In the genomic region with DNA sequence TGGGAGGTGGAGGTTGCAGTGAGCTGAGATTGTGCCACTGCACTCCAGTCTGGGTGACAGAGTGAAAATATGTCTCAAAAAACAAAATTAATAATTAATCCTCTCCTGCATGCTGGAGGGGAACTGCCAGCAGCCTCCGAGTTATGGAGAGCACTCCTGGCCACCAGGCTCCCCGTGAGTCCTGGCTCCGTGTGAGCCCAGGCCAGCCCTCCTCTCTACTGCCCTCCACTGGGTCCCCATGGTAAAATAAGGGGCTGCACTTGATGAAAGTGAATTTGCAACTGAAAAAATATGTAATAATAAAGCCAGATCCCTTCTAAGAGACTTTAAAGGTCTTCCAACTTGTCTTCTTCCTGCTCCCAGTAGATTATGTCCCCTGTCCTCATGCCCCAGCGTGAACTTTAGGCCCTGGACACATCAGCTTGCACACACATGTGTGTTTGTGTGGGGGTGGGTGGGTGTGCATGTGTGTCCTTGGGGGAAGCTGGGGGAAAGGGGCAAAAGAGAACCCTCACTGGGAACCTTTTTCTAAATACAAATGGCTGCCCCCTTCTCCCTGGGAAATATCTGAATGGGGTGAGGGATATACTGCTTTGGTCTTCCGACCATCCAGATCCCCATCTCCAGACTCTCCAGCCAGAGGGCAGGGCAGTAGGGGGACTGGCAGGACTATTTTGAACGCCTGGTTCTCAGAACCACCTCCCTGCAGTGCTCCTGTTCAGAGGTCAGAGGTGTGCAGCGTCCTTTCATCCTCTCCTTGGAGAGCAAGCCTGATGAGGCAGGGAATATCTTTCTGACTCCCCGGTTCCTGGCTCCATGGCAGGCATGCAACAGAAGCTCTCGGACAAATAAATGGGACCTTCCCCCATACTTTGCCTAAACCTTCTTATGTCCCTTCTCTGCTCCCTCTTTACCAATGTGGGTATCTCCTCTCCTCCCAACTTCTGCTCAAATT, we compare ENCODE assay signal across 9 cellular contexts. TPM values are rescaled to one million over a fixed set of nuclear protein-coding genes. Genes with fewer than 3 reads are reported as not detected.
DNase-seq lines count a peak whose midpoint lies in the region; ATAC-seq, FAIRE-seq and TF ChIP-seq lines count a peak whose summit lies in the region.
"Had no signal": no experiment of that assay in that cellular context is flagged by ENCODE, and none has a peak within 500 bp of the region (broad histone marks: within the 10 kb centered on the region; RNA-seq: fewer than 3 reads in every experiment).

No MANE protein-coding gene starts in this region.

- no peak overlapping the region for H3K27ac Mint-ChIP-seq in activated CD8-positive, alpha-beta memory T cell treated with anti-CD3 and anti-CD28 coated beads, Interleukin-2, amount 10 ng/mL, durations not matched to agents 7 days and 5 days
- H3K27ac Mint-ChIP-seq in activated T-helper 1 cell treated with anti-CD3 and anti-CD28 coated beads, Interleukin-12 subunit alpha, Interleukin-12 subunit beta, Interleukin-2, Interleukin-4 antibody, amounts not matched to agents 30 ng/mL and 10 ng/mL and 1 ng/mL, durations not matched to agents 14 hours and 24 hours and 36 hours = no peak overlapping the region
- H3K27ac Mint-ChIP-seq: stimulated activated naive CD8-positive, alpha-beta T cell treated with anti-CD3 and anti-CD28 coated beads, Interleukin-15, Interleukin-2, amounts not matched to agents 100 ng/mL and 50 ng/mL, for 24 hours had no signal

- H3K27me3 Mint-ChIP-seq in activated CD8-positive, alpha-beta memory T cell treated with anti-CD3 and anti-CD28 coated beads, Interleukin-2, amount 10 ng/mL, durations not matched to agents 7 days and 5 days = peaks cover 5% of the 10 kb centered on the region
- H3K27me3 Mint-ChIP-seq in activated T-helper 1 cell treated with anti-CD3 and anti-CD28 coated beads, Interleukin-12 subunit alpha, Interleukin-12 subunit beta, Interleukin-2, Interleukin-4 antibody, amounts not matched to agents 30 ng/mL and 10 ng/mL and 1 ng/mL, durations not matched to agents 14 hours and 24 hours and 36 hours (ENCODE audit: insufficient read depth) = peaks cover 11% of the 10 kb centered on the region

- no peak overlapping the region for H3K27ac ChIP-seq in coronary artery
- no peak overlapping the region for H3K27ac ChIP-seq in prostate gland

- ATAC-seq in activated CD8-positive, alpha-beta memory T cell treated with anti-CD3 and anti-CD28 coated beads, Interleukin-2, amount 10 ng/mL, durations not matched to agents 7 days and 5 days = peak; percentile 85

- H3K27me3 ChIP-seq in prostate gland (replicated peaks; ENCODE audit: insufficient read depth) = no peaks in the 10 kb centered on the region

- H3K4me3 ChIP-seq in coronary artery (no peak overlapping the region), prostate gland (no peak overlapping the region)

- peak; percentile 66 for TF ChIP-seq CTCF in coronary artery (IDR thresholded peaks at IDR 0.05)
- peak in 2 of 4 experiments; percentile 61 to 67 for TF ChIP-seq CTCF in prostate gland (IDR thresholded peaks at IDR 0.05)

- 61% methylated on average over 9 of the region's 9 CpGs for WGBS in prostate gland

- H3K4me1 Mint-ChIP-seq in activated CD8-positive, alpha-beta memory T cell treated with anti-CD3 and anti-CD28 coated beads, Interleukin-2, amount 10 ng/mL, durations not matched to agents 7 days and 5 days = peaks cover 5% of the 10 kb centered on the region
- peaks cover 6% of the 10 kb centered on the region for H3K4me1 Mint-ChIP-seq in activated T-helper 1 cell treated with anti-CD3 and anti-CD28 coated beads, Interleukin-12 subunit alpha, Interleukin-12 subunit beta, Interleukin-2, Interleukin-4 antibody, amounts not matched to agents 30 ng/mL and 10 ng/mL and 1 ng/mL, durations not matched to agents 14 hours and 24 hours and 36 hours (ENCODE audit: low read depth)

- no peaks in the 10 kb centered on the region for H3K36me3 ChIP-seq in prostate gland

- peak; percentile 64 for DNase-seq in activated CD8-positive, alpha-beta memory T cell treated with anti-CD3 and anti-CD28 coated beads, Interleukin-2, amount 10 ng/mL, durations not matched to agents 7 days and 5 days
- no peak for DNase-seq in activated CD8-positive, alpha-beta memory T cell treated with anti-CD3 and anti-CD28 coated beads, Interleukin-2, amount 50 U/mL, for 48 hours
- DNase-seq in NCI-H460 (ENCODE audit: extremely low read depth, low read depth) = peak; percentile 47
- no peak for DNase-seq in coronary artery (ENCODE audit: low spot score)
- peak; percentile 52 for DNase-seq in prostate gland (ENCODE audit: low spot score)
- DNase-seq in urothelium cell line (ENCODE audit: low spot score) = no peak
- no peak for DNase-seq in NCI-H187 (lab: John Stamatoyannopoulos, UW)
- no peak for DNase-seq in activated T-helper 1 cell treated with anti-CD3 and anti-CD28 coated beads, Interleukin-12 subunit alpha, Interleukin-12 subunit beta, Interleukin-2, Interleukin-4 antibody, amounts not matched to agents 30 ng/mL and 10 ng/mL and 1 ng/mL, durations not matched to agents 14 hours and 24 hours and 36 hours (ENCODE audit: low spot score)

- CTCF ChIA-PET in activated CD8-positive, alpha-beta memory T cell treated with anti-CD3 and anti-CD28 coated beads, Interleukin-2, amount 10 ng/mL, durations not matched to agents 7 days and 5 days (lab: Charles Lee) = interaction anchor here (0.7 to 1.8 kb wide), 9 partner anchors 8 to 171 kb away, joined by 3 to 7 read pairs (median 4); partner anchors contain the start of gene SLC30A1

- no peaks in the 10 kb centered on the region for H3K36me3 Mint-ChIP-seq in activated CD8-positive, alpha-beta memory T cell treated with anti-CD3 and anti-CD28 coated beads, Interleukin-2, amount 10 ng/mL, durations not matched to agents 7 days and 5 days
- H3K36me3 Mint-ChIP-seq in activated T-helper 1 cell treated with anti-CD3 and anti-CD28 coated beads, Interleukin-12 subunit alpha, Interleukin-12 subunit beta, Interleukin-2, Interleukin-4 antibody, amounts not matched to agents 30 ng/mL and 10 ng/mL and 1 ng/mL, durations not matched to agents 14 hours and 24 hours and 36 hours (ENCODE audit: low read depth) = no peaks in the 10 kb centered on the region

- no peak for TF ChIP-seq POLR2A in prostate gland (IDR thresholded peaks at IDR 0.05)

- H3K4me1 ChIP-seq in prostate gland (replicated peaks) = no peaks in the 10 kb centered on the region

- no peaks in the 10 kb centered on the region for H3K9me3 Mint-ChIP-seq in activated CD8-positive, alpha-beta memory T cell treated with anti-CD3 and anti-CD28 coated beads, Interleukin-2, amount 10 ng/mL, durations not matched to agents 7 days and 5 days (ENCODE audit: low read depth)
- no peaks in the 10 kb centered on the region for H3K9me3 Mint-ChIP-seq in activated T-helper 1 cell treated with anti-CD3 and anti-CD28 coated beads, Interleukin-12 subunit alpha, Interleukin-12 subunit beta, Interleukin-2, Interleukin-4 antibody, amounts not matched to agents 30 ng/mL and 10 ng/mL and 1 ng/mL, durations not matched to agents 14 hours and 24 hours and 36 hours
- H3K9me3 Mint-ChIP-seq: stimulated activated naive CD8-positive, alpha-beta T cell treated with anti-CD3 and anti-CD28 coated beads, Interleukin-15, Interleukin-2, amounts not matched to agents 100 ng/mL and 50 ng/mL, for 24 hours had no signal

- no peak overlapping the region for H3K4me3 Mint-ChIP-seq in activated CD8-positive, alpha-beta memory T cell treated with anti-CD3 and anti-CD28 coated beads, Interleukin-2, amount 10 ng/mL, durations not matched to agents 7 days and 5 days
- no peak overlapping the region for H3K4me3 Mint-ChIP-seq in activated T-helper 1 cell treated with anti-CD3 and anti-CD28 coated beads, Interleukin-12 subunit alpha, Interleukin-12 subunit beta, Interleukin-2, Interleukin-4 antibody, amounts not matched to agents 30 ng/mL and 10 ng/mL and 1 ng/mL, durations not matched to agents 14 hours and 24 hours and 36 hours
- H3K4me3 Mint-ChIP-seq: stimulated activated naive CD8-positive, alpha-beta T cell treated with anti-CD3 and anti-CD28 coated beads, Interleukin-15, Interleukin-2, amounts not matched to agents 100 ng/mL and 50 ng/mL, for 24 hours had no signal

- intact Hi-C loops in prostate gland (cut with DNase I) = no loop called here
- intact Hi-C loops in activated T-helper 1 cell treated with anti-CD3 and anti-CD28 coated beads, Interleukin-12 subunit alpha, Interleukin-12 subunit beta, Interleukin-2, Interleukin-4 antibody, amounts not matched to agents 30 ng/mL and 10 ng/mL and 1 ng/mL, durations not matched to agents 14 hours and 24 hours and 36 hours (cut with micrococcal nuclease) = no loop called here

- no peak for FAIRE-seq in urothelium cell line (lab: Jason Lieb, UNC)

- no peaks in the 10 kb centered on the region for H3K9me3 ChIP-seq in prostate gland

RNA-seq across cellular contexts. Expression of gene NEK2, which starts 26.2 kb away (rescaled TPM):
- total RNA-seq in activated CD8-positive, alpha-beta memory T cell treated with anti-CD3 and anti-CD28 coated beads, Interleukin-2, amount 10 ng/mL, durations not matched to agents 7 days and 5 days = 10 to 100 TPM; 42.5 to 48.4 TPM
- total RNA-seq in NCI-H460 (2014; rRNA removed; shearing (Covaris generic)) = 53.5 and 56.5 TPM in 2 replicates
- 58.7 and 67.8 TPM in 2 replicates for polyA plus RNA-seq in NCI-H460 (2014; cell fraction: nucleus; rRNA removed)
- total RNA-seq in prostate gland = 1 to 10 TPM; 1.7 to 8.5 TPM
- total RNA-seq in activated T-helper 1 cell treated with anti-CD3 and anti-CD28 coated beads, Interleukin-12 subunit alpha, Interleukin-12 subunit beta, Interleukin-2, Interleukin-4 antibody, amounts not matched to agents 30 ng/mL and 10 ng/mL and 1 ng/mL, durations not matched to agents 14 hours and 24 hours and 36 hours = 13.9 and 18.9 TPM in 2 replicates

Comparison
In these comparisons a context has a peak if more than half of its experiments do, and no peak if none do; other contexts are left out.
1. DNase-seq: peak in activated CD8-positive, alpha-beta memory T cell treated with anti-CD3 and anti-CD28 coated beads, Interleukin-2, amount 10 ng/mL, durations not matched to agents 7 days and 5 days (single experiment), NCI-H460 (single experiment) and prostate gland (single experiment); none in activated CD8-positive, alpha-beta memory T cell treated with anti-CD3 and anti-CD28 coated beads, Interleukin-2, amount 50 U/mL, for 48 hours (single experiment), coronary artery (single experiment), urothelium cell line (single experiment), NCI-H187 (0 of 2) and activated T-helper 1 cell treated with anti-CD3 and anti-CD28 coated beads, Interleukin-12 subunit alpha, Interleukin-12 subunit beta, Interleukin-2, Interleukin-4 antibody, amounts not matched to agents 30 ng/mL and 10 ng/mL and 1 ng/mL, durations not matched to agents 14 hours and 24 hours and 36 hours (single experiment).